Comparison of ENCODE assay signal across 8 cellular contexts in the genomic region with DNA sequence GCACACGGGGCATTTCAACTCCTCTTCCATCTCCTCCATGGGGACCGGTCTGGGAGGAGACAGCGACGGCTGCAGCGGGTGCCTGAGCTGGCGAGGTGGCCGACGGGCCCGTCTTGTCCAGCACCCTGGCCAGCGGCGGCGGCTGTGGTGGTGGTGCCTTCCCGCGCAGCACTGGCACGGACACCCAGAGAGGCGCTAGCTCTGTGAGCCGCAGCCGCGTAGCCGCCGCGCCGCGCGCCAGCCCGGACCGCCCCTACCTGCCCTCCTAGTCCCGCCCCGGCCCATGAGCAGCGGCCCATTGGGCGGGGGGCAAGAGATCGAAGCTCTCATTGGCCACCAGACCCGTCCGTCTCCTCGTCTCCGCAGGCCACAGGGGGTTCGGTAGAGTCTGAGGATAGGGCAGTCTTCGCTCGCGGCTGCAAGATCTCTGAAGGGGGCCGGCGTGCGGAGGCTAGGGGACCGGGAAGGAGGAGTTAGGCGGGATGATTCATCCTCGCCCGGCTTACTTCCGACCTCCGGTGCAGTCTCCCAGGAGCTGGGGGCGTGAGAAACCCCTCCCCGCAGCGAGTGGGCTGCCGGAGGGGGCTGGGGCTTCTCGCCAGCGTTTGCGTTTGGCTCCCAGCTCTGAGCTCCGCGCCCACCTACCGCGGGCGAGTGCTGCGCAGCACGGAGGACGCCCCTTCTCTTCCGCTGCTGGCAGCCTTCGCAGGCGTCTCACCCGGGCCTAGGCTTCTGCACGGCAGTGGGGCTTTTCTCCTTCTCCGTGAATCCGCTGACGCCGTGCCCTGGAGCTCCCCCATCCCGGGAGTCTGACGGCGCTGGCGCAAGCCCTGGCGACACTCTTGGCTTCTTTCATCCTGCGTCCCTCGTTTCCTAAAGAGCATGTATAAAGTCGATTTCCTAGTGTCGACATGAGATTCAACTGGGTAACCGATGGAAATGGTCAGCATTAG. TPM values are rescaled to one million over a fixed set of nuclear protein-coding genes. Genes with fewer than 3 reads are reported as not detected.
DNase-seq lines count a peak whose midpoint lies in the region; ATAC-seq and TF ChIP-seq lines count a peak whose summit lies in the region.

A gene (minus strand): TSS at position 205 of the 953 bp plus-strand sequence. CDS start 166 bp downstream, at position 39.

- POLR2A ChIA-PET in RWPE1 (lab: Yijun Ruan, JAX; ENCODE audit: low non-redundant PET), result interaction anchor here (0.5 kb wide), 1 partner anchor 9 kb away, joined by 3 read pairs; no protein-coding TSS in a partner anchor
- POLR2A ChIA-PET in naive thymus-derived CD4-positive, alpha-beta T cell (lab: Charles Lee), result interaction anchor here (0.6 to 2.3 kb wide), 4 partner anchors 116 to 685 kb away, joined by 3 to 9 read pairs (median 3); a partner anchor contains a TSS

- DNase-seq in DMS79 treated with DMSO at 0.1 percent for 48 hours (lab: John Stamatoyannopoulos, UW), result peak; percentile 99
- peak; percentile 95 for DNase-seq in H4 (ENCODE audit: low spot score)
- peak; percentile 97 for DNase-seq in LHCN-M2 (ENCODE audit: low read depth)
- DNase-seq in RWPE1 (ENCODE audit: low spot score), result peak; percentile 99
- DNase-seq in activated T-helper 2 cell treated with anti-CD3 and anti-CD28 coated beads, Interferon-gamma antibody, Interleukin-2, Interleukin-4, amounts not matched to agents 10 μg/mL and 5 μg/mL and 100 μg/mL, durations not matched to agents 14 hours and 24 hours and 36 hours (ENCODE audit: low spot score), result peak; percentile 88
- peak; percentile 75 for DNase-seq in fibroblast of peridontal ligament (ENCODE audit: extremely low read depth)
- peak; percentile 77 to 93 (median 91) for DNase-seq in naive thymus-derived CD4-positive, alpha-beta T cell
- DNase-seq in stimulated activated effector memory CD8-positive, alpha-beta T cell treated with anti-CD3 and anti-CD28 coated beads, Interleukin-12 subunit alpha, Interleukin-12 subunit beta, amount 100 ng/mL, for 72 hours (ENCODE audit: low spot score in 2 of 2), result peak; percentile 84 to 96

- H3K9me3 Mint-ChIP-seq in activated T-helper 2 cell treated with anti-CD3 and anti-CD28 coated beads, Interferon-gamma antibody, Interleukin-2, Interleukin-4, amounts not matched to agents 10 μg/mL and 5 μg/mL and 100 μg/mL, durations not matched to agents 14 hours and 24 hours and 36 hours, result no peaks in the 10 kb centered on the region
- H3K9me3 Mint-ChIP-seq in naive thymus-derived CD4-positive, alpha-beta T cell, result no peaks in the 10 kb centered on the region
- H3K9me3 Mint-ChIP-seq in stimulated activated effector memory CD8-positive, alpha-beta T cell treated with anti-CD3 and anti-CD28 coated beads, Interleukin-12 subunit alpha, Interleukin-12 subunit beta, amount 100 ng/mL, for 72 hours, result no peaks in the 10 kb centered on the region

- TF ChIP-seq CTCF in RWPE1 (conservative IDR thresholded peaks at IDR 0.05; ENCODE audit: low read depth), result no peak

- peaks cover 0 to 4% (median 0%) of the 10 kb centered on the region in 3 experiments for H3K36me3 ChIP-seq in naive thymus-derived CD4-positive, alpha-beta T cell (ENCODE audit: control insufficient read depth in 2 of 3, insufficient read depth in 3 of 3, low read length in 3 of 3)

- CTCF ChIA-PET in RWPE1 (lab: Yijun Ruan, JAX), result interaction anchor here (0.9 kb wide), 1 partner anchor 9 kb away, joined by 3 read pairs; no protein-coding TSS in a partner anchor
- CTCF ChIA-PET in naive thymus-derived CD4-positive, alpha-beta T cell (lab: Charles Lee), result interaction anchor here (0.6 kb wide), 1 partner anchor 739 kb away, joined by 3 read pairs; no protein-coding TSS in a partner anchor

- H3K4me3 Mint-ChIP-seq in activated T-helper 2 cell treated with anti-CD3 and anti-CD28 coated beads, Interferon-gamma antibody, Interleukin-2, Interleukin-4, amounts not matched to agents 10 μg/mL and 5 μg/mL and 100 μg/mL, durations not matched to agents 14 hours and 24 hours and 36 hours (ENCODE audit: low read depth), result peak within 1 kb of the TSS; percentile 82
- peak within 1 kb of the TSS; percentile 89 to 98 (median 95) for H3K4me3 Mint-ChIP-seq in naive thymus-derived CD4-positive, alpha-beta T cell
- H3K4me3 Mint-ChIP-seq in stimulated activated effector memory CD8-positive, alpha-beta T cell treated with anti-CD3 and anti-CD28 coated beads, Interleukin-12 subunit alpha, Interleukin-12 subunit beta, amount 100 ng/mL, for 72 hours, result peak within 1 kb of the TSS; percentile 81

- intact Hi-C loops in activated T-helper 2 cell treated with anti-CD3 and anti-CD28 coated beads, Interferon-gamma antibody, Interleukin-2, Interleukin-4, amounts not matched to agents 10 μg/mL and 5 μg/mL and 100 μg/mL, durations not matched to agents 14 hours and 24 hours and 36 hours (cut with micrococcal nuclease), result loop anchor here (5.0 to 10.0 kb wide), 3 partner anchors 147 to 560 kb away; a partner anchor contains a TSS
- intact Hi-C loops in naive thymus-derived CD4-positive, alpha-beta T cell (cut with micrococcal nuclease), result loop anchor here (1.0 to 10.0 kb wide), 11 partner anchors 145 to 1630 kb away; a partner anchor contains a TSS

- peaks cover 49% of the 10 kb centered on the region for H3K27me3 Mint-ChIP-seq in activated T-helper 2 cell treated with anti-CD3 and anti-CD28 coated beads, Interferon-gamma antibody, Interleukin-2, Interleukin-4, amounts not matched to agents 10 μg/mL and 5 μg/mL and 100 μg/mL, durations not matched to agents 14 hours and 24 hours and 36 hours (ENCODE audit: low read depth)
- H3K27me3 Mint-ChIP-seq in naive thymus-derived CD4-positive, alpha-beta T cell, result peaks cover 12 to 70% (median 17%) of the 10 kb centered on the region in 5 donors

- H3K4me3 ChIP-seq in naive thymus-derived CD4-positive, alpha-beta T cell (ENCODE audit: low read length), result peak within 1 kb of the TSS; percentile 83

- H3K4me1 ChIP-seq in naive thymus-derived CD4-positive, alpha-beta T cell (ENCODE audit: control insufficient read depth in 2 of 2, insufficient read depth in 2 of 2, low read length in 2 of 2), result peaks cover 3 to 8% of the 10 kb centered on the region in 2 donors

- H3K27me3 ChIP-seq in naive thymus-derived CD4-positive, alpha-beta T cell (ENCODE audit: control insufficient read depth in 2 of 2, insufficient read depth in 2 of 2, low read length in 2 of 2), result peaks cover 0 to 3% of the 10 kb centered on the region in 2 donors

- no peak within 1 kb of the TSS for H3K27ac Mint-ChIP-seq in activated T-helper 2 cell treated with anti-CD3 and anti-CD28 coated beads, Interferon-gamma antibody, Interleukin-2, Interleukin-4, amounts not matched to agents 10 μg/mL and 5 μg/mL and 100 μg/mL, durations not matched to agents 14 hours and 24 hours and 36 hours
- H3K27ac Mint-ChIP-seq in naive thymus-derived CD4-positive, alpha-beta T cell, result peak within 1 kb of the TSS; percentile 9 to 93 (median 87)
- H3K27ac Mint-ChIP-seq in stimulated activated effector memory CD8-positive, alpha-beta T cell treated with anti-CD3 and anti-CD28 coated beads, Interleukin-12 subunit alpha, Interleukin-12 subunit beta, amount 100 ng/mL, for 72 hours, result peak within 1 kb of the TSS; percentile 79

- H3K27ac ChIP-seq in RWPE1, result peak within 1 kb of the TSS; percentile 60
- H3K27ac ChIP-seq in naive thymus-derived CD4-positive, alpha-beta T cell (ENCODE audit: low read depth, low read length), result peak within 1 kb of the TSS; percentile 58

- peak; percentile 96 for ATAC-seq in naive thymus-derived CD4-positive, alpha-beta T cell
- peak; percentile 97 for ATAC-seq in stimulated activated effector memory CD8-positive, alpha-beta T cell treated with anti-CD3 and anti-CD28 coated beads, Interleukin-12 subunit alpha, Interleukin-12 subunit beta, amount 100 ng/mL, for 72 hours

- H3K4me1 Mint-ChIP-seq in activated T-helper 2 cell treated with anti-CD3 and anti-CD28 coated beads, Interferon-gamma antibody, Interleukin-2, Interleukin-4, amounts not matched to agents 10 μg/mL and 5 μg/mL and 100 μg/mL, durations not matched to agents 14 hours and 24 hours and 36 hours (ENCODE audit: low read depth), result peaks cover 15% of the 10 kb centered on the region
- peaks cover 4 to 18% (median 9%) of the 10 kb centered on the region in 7 donors for H3K4me1 Mint-ChIP-seq in naive thymus-derived CD4-positive, alpha-beta T cell
- peaks cover 28% of the 10 kb centered on the region for H3K4me1 Mint-ChIP-seq in stimulated activated effector memory CD8-positive, alpha-beta T cell treated with anti-CD3 and anti-CD28 coated beads, Interleukin-12 subunit alpha, Interleukin-12 subunit beta, amount 100 ng/mL, for 72 hours

- H3K9me3 ChIP-seq in naive thymus-derived CD4-positive, alpha-beta T cell (ENCODE audit: control insufficient read depth in 2 of 3, low read length in 3 of 3), result no peaks in the 10 kb centered on the region

- H3K36me3 Mint-ChIP-seq in activated T-helper 2 cell treated with anti-CD3 and anti-CD28 coated beads, Interferon-gamma antibody, Interleukin-2, Interleukin-4, amounts not matched to agents 10 μg/mL and 5 μg/mL and 100 μg/mL, durations not matched to agents 14 hours and 24 hours and 36 hours (ENCODE audit: low read depth), result no peaks in the 10 kb centered on the region
- no peaks in the 10 kb centered on the region for H3K36me3 Mint-ChIP-seq in naive thymus-derived CD4-positive, alpha-beta T cell
- H3K36me3 Mint-ChIP-seq in stimulated activated effector memory CD8-positive, alpha-beta T cell treated with anti-CD3 and anti-CD28 coated beads, Interleukin-12 subunit alpha, Interleukin-12 subunit beta, amount 100 ng/mL, for 72 hours, result no peaks in the 10 kb centered on the region

RNA-seq across cellular contexts. Expression of the gene that starts here (rescaled TPM):
- 0.06 and 0.48 TPM in 2 replicates for total RNA-seq in H4 (2014; rRNA removed; shearing (Covaris generic))
- 4.4 and 10.3 TPM in 2 replicates for total RNA-seq in LHCN-M2 (2014; rRNA removed)
- 0.32 TPM for polyA plus RNA-seq in LHCN-M2 (2012)
- total RNA-seq in activated T-helper 2 cell treated with anti-CD3 and anti-CD28 coated beads, Interferon-gamma antibody, Interleukin-2, Interleukin-4, amounts not matched to agents 10 μg/mL and 5 μg/mL and 100 μg/mL, durations not matched to agents 14 hours and 24 hours and 36 hours, result 0.46 TPM in 2 replicates
- total RNA-seq in naive thymus-derived CD4-positive, alpha-beta T cell, result 1 to 10 TPM in 1 of 5 experiments, under 1 TPM in 4; 0.27 to 1.7 (median 0.39) TPM
- polyA plus RNA-seq in naive thymus-derived CD4-positive, alpha-beta T cell, result under 1 TPM; 0.04 to 0.13 TPM

Comparison
In these comparisons a context has a peak if more than half of its experiments do, and no peak if none do; other contexts are left out.
1. Peak in every context shown above with its lines: DNase-seq, ATAC-seq, H3K4me3 ChIP-seq and H3K27ac ChIP-seq.
2. Peak in DNase-seq in H4; RNA of the gene not detected or under 1 TPM.
3. Peak in DNase-seq in activated T-helper 2 cell treated with anti-CD3 and anti-CD28 coated beads, Interferon-gamma antibody, Interleukin-2, Interleukin-4, amounts not matched to agents 10 μg/mL and 5 μg/mL and 100 μg/mL, durations not matched to agents 14 hours and 24 hours and 36 hours; RNA of the gene not detected or under 1 TPM.